In genomic region chr1:248850124-248850523, GRCh38 we compare ENCODE assay signal across 1 cellular context.
TF ChIP-seq lines count a peak whose summit lies in the region.

No MANE protein-coding gene starts in this region.

TF ChIP-seq in GM12878, 131 proteins besides CTCF, POLR2A, EP300 and RAD21:
- TF ChIP-seq MYC (IDR thresholded peaks at IDR 0.05; ENCODE audit: insufficient read depth, insufficient read length, insufficient replicate concordance, low read length, severe bottlenecking) (no peak), RCOR1 (conservative IDR thresholded peaks at IDR 0.05; ENCODE audit: low read depth, low read length) (no peak), SP1 (IDR thresholded peaks at IDR 0.05; ENCODE audit: low read depth, low read length) (no peak), BACH1 (IDR thresholded peaks at IDR 0.05; ENCODE audit: borderline replicate concordance) (no peak), IRF5 (IDR thresholded peaks at IDR 0.05; ENCODE audit: borderline replicate concordance) (no peak), ZSCAN29 (IDR thresholded peaks at IDR 0.05) (no peak), BRCA1 (IDR thresholded peaks at IDR 0.05; ENCODE audit: low read depth, low read length) (no peak), BCLAF1 (IDR thresholded peaks at IDR 0.05) (no peak), ASH2L (IDR thresholded peaks at IDR 0.05; ENCODE audit: borderline replicate concordance, low read depth) (no peak), POLR2AphosphoS2 (IDR thresholded peaks at IDR 0.05; ENCODE audit: low read depth, low read length) (no peak), PKNOX1 (IDR thresholded peaks at IDR 0.05) (no peak), E2F8 (IDR thresholded peaks at IDR 0.05; ENCODE audit: low read depth, partially characterized antibody) (no peak), MAX (IDR thresholded peaks at IDR 0.05; ENCODE audit: low read depth, low read length) (no peak), RBBP5 (conservative IDR thresholded peaks at IDR 0.05) (no peak)
